ENCODE assay signal across 12 cellular contexts in the genomic region with DNA sequence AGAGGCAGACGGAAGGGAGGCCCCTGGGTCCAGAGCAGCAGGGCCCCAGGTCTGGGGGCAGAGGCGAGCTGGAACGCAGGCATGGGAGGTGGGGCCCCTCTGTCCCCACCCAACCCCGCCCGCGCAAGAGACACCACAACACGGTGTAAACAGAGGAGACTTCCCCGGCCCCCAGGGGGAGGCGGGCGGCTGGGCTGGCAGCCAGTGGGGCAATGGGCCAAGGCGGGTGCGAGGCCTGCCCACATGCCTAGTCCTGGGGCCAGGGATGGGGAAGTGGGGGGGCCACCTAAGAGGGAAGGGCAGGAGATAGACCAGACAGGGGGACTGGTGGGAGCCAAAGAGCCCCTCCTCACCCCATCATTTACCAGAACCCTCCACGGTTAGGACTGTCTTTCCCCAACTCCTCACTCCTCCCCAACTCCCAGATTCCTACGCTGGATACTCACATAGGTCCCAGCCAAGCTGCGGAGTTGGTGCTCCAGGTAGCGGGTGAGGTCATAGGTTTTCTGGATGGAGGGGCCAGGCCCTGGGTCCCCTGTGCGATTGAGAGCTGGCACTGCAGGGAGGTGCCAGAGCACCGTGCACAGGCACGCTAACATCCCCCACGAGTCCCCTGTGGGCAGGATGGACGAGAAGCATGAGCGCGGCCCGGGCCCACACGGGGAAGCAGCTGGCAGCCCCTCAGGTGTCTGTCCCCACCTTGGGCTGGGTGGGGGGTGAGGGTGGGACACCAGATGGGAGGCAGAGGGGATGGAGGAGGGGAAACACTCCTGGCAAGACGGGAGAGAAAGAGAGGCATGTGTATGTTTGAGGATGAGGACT. TPM values are rescaled to one million over a fixed set of nuclear protein-coding genes. Genes with fewer than 3 reads are reported as not detected.
DNase-seq lines count a peak whose midpoint lies in the region; ATAC-seq and TF ChIP-seq lines count a peak whose summit lies in the region.
"Had no signal": no experiment of that assay in that cellular context is flagged by ENCODE, and none has a peak within 500 bp of the region (broad histone marks: within the 10 kb centered on the region; RNA-seq: fewer than 3 reads in every experiment).

No MANE protein-coding gene starts in this region.

- no peaks in the 10 kb centered on the region for H3K36me3 ChIP-seq in breast epithelium
- H3K36me3 ChIP-seq in lower lobe of right lung, result peaks cover 12% of the 10 kb centered on the region
- peaks cover 7 to 8% of the 10 kb centered on the region in 2 donors for H3K36me3 ChIP-seq in stomach smooth muscle (ENCODE audit: control insufficient read depth in 2 of 2, insufficient read depth in 2 of 2, low read length in 2 of 2)

- DNase-seq in HUDEP-2 (lab: John Stamatoyannopoulos, UW; ENCODE audit: unreplicated experiment in 76 of 76) (peak in 68 of 76 experiments; percentile 24 to 86 (median 66)), breast epithelium (ENCODE audit: low spot score in 2 of 2) (no peak), lower lobe of right lung (no peak), NCI-H146 (lab: John Stamatoyannopoulos, UW) (no peak)
- no peak for DNase-seq in NK-92 treated with Interleukin-12 subunit alpha and Interleukin-12 subunit beta, amount 100 ng/mL, for 24 hours (lab: John Stamatoyannopoulos, UW)
- DNase-seq in effector CD4-positive, alpha-beta T cell, result no peak
- DNase-seq: activated T-cell treated with anti-CD3 and anti-CD28 coated beads, Interleukin-2, amount 50 U/mL, for 72 hours; Calu3; NCI-H748 treated with DMSO at 0.1 percent for 48 hours had no signal

- H3K4me1 ChIP-seq in breast epithelium (peaks cover 16 to 23% of the 10 kb centered on the region in 2 donors), lower lobe of right lung (peaks cover 69% of the 10 kb centered on the region), stomach smooth muscle (ENCODE audit: control insufficient read depth, insufficient read depth, low read length) (peaks cover 77% of the 10 kb centered on the region)

- H3K27me3 ChIP-seq in breast epithelium (no peaks in the 10 kb centered on the region), lower lobe of right lung (ENCODE audit: low read depth) (no peaks in the 10 kb centered on the region), stomach smooth muscle (ENCODE audit: control insufficient read depth in 1 of 2, insufficient read depth in 2 of 2, low read length in 2 of 2) (no peaks in the 10 kb centered on the region)

- intact Hi-C loops in breast epithelium (cut with DNase I; ENCODE audit: low total_unique reads) (no loop called here), lower lobe of right lung (cut with DNase I) (no loop called here)

- peak overlapping the region in 2 of 3 donors; percentile 15 to 52 for H3K4me3 ChIP-seq in breast epithelium
- H3K4me3 ChIP-seq in lower lobe of right lung, result peak overlapping the region; percentile 8
- peak overlapping the region; percentile 17 to 60 for H3K4me3 ChIP-seq in stomach smooth muscle (ENCODE audit: low read length in 2 of 2)

- H3K27ac ChIP-seq in breast epithelium (peak overlapping the region; percentile 68 to 89), lower lobe of right lung (peak overlapping the region; percentile 38), stomach smooth muscle (ENCODE audit: low read length) (peak overlapping the region; percentile 96)

- H3K9me3 ChIP-seq in breast epithelium, result no peaks in the 10 kb centered on the region
- H3K9me3 ChIP-seq in lower lobe of right lung, result no peaks in the 10 kb centered on the region
- no peaks in the 10 kb centered on the region for H3K9me3 ChIP-seq in stomach smooth muscle (ENCODE audit: control insufficient read depth in 2 of 2, low read length in 2 of 2)

- ATAC-seq in lower lobe of right lung, result peak; percentile 13 to 23
- ATAC-seq in GM19467 (IDR thresholded peaks at IDR 0.05; ENCODE audit: unreplicated experiment), result no peak
- ATAC-seq: activated T-cell treated with anti-CD3 and anti-CD28 coated beads, Interleukin-2, amount 50 U/mL, for 72 hours; left lobe of liver had no signal

- TF ChIP-seq CTCF in breast epithelium (IDR thresholded peaks at IDR 0.05), result no peak
- TF ChIP-seq CTCF in lower lobe of right lung (IDR thresholded peaks at IDR 0.05), result no peak

- H3K9ac ChIP-seq in stomach smooth muscle (ENCODE audit: low read length in 2 of 2), result peak overlapping the region in 1 of 2 donors; percentile 36

- TF ChIP-seq POLR2A in breast epithelium (IDR thresholded peaks at IDR 0.05), result no peak

RNA-seq across cellular contexts. Expression of a gene that starts 6.2 kb away (rescaled TPM):
- total RNA-seq in breast epithelium (10 to 100 TPM in 2 of 3 donors, 1 to 10 TPM in 1; 3.2 to 11.1 (median 10.2) TPM), lower lobe of right lung (3.7 TPM)

RNA-seq across cellular contexts. Expression of a gene that starts 13.9 kb away (rescaled TPM):
- total RNA-seq in breast epithelium (10 to 100 TPM; 48.7 to 91.5 (median 69.2) TPM), lower lobe of right lung (86.6 TPM)

RNA-seq across cellular contexts. Expression of a gene that starts 24.6 kb away (rescaled TPM):
- total RNA-seq in breast epithelium (10 to 100 TPM; 11.0 to 31.0 (median 24.6) TPM), lower lobe of right lung (28.9 TPM)

RNA-seq across cellular contexts. Expression of a gene that starts 34.4 kb away (rescaled TPM):
- total RNA-seq in breast epithelium, result 10 to 100 TPM; 73.1 to 91.9 (median 76.7) TPM
- total RNA-seq in lower lobe of right lung, result 144 TPM

RNA-seq across cellular contexts. Expression of a gene that starts 36.7 kb away (rescaled TPM):
- total RNA-seq in breast epithelium (1 to 10 TPM in 2 of 3 donors, under 1 TPM in 1; 0.66 to 2.0 (median 1.6) TPM), lower lobe of right lung (45.3 TPM)
- total RNA-seq: Calu3 had no signal

Comparison
In these comparisons a context has a peak if more than half of its experiments do, and no peak if none do; other contexts are left out.
1. DNase-seq: peak in HUDEP-2 (68 of 76); none in breast epithelium (0 of 2), lower lobe of right lung (single experiment), NK-92 treated with Interleukin-12 subunit alpha and Interleukin-12 subunit beta, amount 100 ng/mL, for 24 hours (single experiment), NCI-H146 (single experiment) and effector CD4-positive, alpha-beta T cell (single experiment).
2. H3K27ac ChIP-seq: peak in every context shown above with its lines; median percentile 96 in stomach smooth muscle; 78 in breast epithelium; 38 in lower lobe of right lung.
3. Peak in every context shown above with its lines, with median percentiles within 50 percentile points of each other: H3K4me3 ChIP-seq.